In genomic region chr14:33564774-33565630, GRCh38 we compare ENCODE assay signal across 8 cellular contexts.
DNase-seq lines count a peak whose midpoint lies in the region; ATAC-seq and TF ChIP-seq lines count a peak whose summit lies in the region.

No MANE protein-coding gene starts in this region.

- TF ChIP-seq CTCF in mucosa of descending colon (IDR thresholded peaks at IDR 0.05), result no peak

- no peaks in the 10 kb centered on the region for H3K36me3 ChIP-seq in mucosa of descending colon (ENCODE audit: low read depth)

- no peaks in the 10 kb centered on the region for H3K9me3 ChIP-seq in mucosa of descending colon

- peak; percentile 21 for DNase-seq in NCI-H69 (lab: John Stamatoyannopoulos, UW)
- peak; percentile 98 for DNase-seq in glomerular endothelial cell (ENCODE audit: extremely low read depth, low read depth, low spot score)
- no peak for DNase-seq in activated CD4-positive, alpha-beta T cell treated with anti-CD3 and anti-CD28 coated beads for 1 hour
- no peak for DNase-seq in mucosa of descending colon

- intact Hi-C loops in mucosa of descending colon (cut with DNase I, micrococcal nuclease), result no loop called here

- no peak overlapping the region for H3K4me3 ChIP-seq in mucosa of descending colon

- no peaks in the 10 kb centered on the region for H3K4me1 ChIP-seq in mucosa of descending colon (ENCODE audit: low read depth)

- ATAC-seq in GM18867 (IDR thresholded peaks at IDR 0.05; ENCODE audit: unreplicated experiment), result peak; percentile 96
- peak; percentile 57 for ATAC-seq in HG02852 (IDR thresholded peaks at IDR 0.05; ENCODE audit: unreplicated experiment)
- ATAC-seq in HG02938 (IDR thresholded peaks at IDR 0.05; ENCODE audit: unreplicated experiment), result no peak
- no peak for ATAC-seq in GM21381 (IDR thresholded peaks at IDR 0.05; ENCODE audit: unreplicated experiment)
- no peak for ATAC-seq in mucosa of descending colon

Comparison
In these comparisons a context has a peak if more than half of its experiments do, and no peak if none do; other contexts are left out.
1. ATAC-seq: peak in GM18867 (single experiment) and HG02852 (single experiment); none in HG02938 (single experiment), GM21381 (single experiment) and mucosa of descending colon (single experiment).
2. DNase-seq: peak in NCI-H69 (single experiment) and glomerular endothelial cell (single experiment); none in activated CD4-positive, alpha-beta T cell treated with anti-CD3 and anti-CD28 coated beads for 1 hour (single experiment) and mucosa of descending colon (0 of 3).